ENCODE assay signal across 28 cellular contexts in the genomic region with DNA sequence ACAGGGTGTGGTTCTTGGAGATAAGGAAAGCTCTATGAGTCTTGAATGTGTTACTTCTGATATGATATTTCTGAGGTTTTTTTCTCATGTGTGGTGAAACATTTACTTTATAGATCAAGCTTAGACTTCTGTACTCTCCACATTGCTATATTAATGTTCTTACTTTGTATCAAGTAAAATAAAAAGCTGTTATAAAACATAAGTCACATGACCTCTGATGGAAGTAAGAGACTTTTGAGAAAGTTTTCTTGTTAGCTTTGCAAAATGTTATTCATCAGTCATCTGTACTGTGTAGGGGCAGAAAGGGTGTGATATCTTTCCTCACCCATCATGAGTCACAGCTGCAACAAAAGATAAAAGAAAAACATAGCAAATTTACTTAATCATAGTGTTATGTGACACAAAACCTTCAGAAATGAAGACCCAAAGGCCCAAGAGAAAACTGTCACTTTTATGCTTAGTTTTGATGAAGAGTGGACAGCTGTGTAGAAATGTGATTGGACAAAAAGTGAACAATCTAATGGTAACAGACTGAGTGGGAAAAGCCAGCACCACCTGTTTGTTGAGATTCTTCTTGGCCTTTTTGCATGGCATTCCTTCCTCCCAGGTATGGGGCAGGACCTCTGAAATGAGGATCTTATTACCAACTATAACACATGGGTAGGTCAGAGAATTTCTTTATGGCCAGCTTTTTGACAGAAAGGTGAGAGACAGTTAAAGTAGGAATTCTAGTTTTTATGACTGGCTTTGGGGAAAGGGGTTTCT.
DNase-seq lines count a peak whose midpoint lies in the region; ATAC-seq, FAIRE-seq and TF ChIP-seq lines count a peak whose summit lies in the region.
"Had no signal": no experiment of that assay in that cellular context is flagged by ENCODE, and none has a peak within 500 bp of the region (broad histone marks: within the 10 kb centered on the region; RNA-seq: fewer than 3 reads in every experiment).

No MANE protein-coding gene starts in this region.

- intact Hi-C loops in K562 (cut with micrococcal nuclease), result no loop called here

- H3K4me2 ChIP-seq in K562 (ENCODE audit: insufficient read depth, low read length), result no peak overlapping the region

- in situ Hi-C loops in K562 (cut with MboI), result no loop called here

- H3K9me1 ChIP-seq in K562 (ENCODE audit: control insufficient read depth, insufficient read depth, low read length), result no peaks in the 10 kb centered on the region

- no peaks in the 10 kb centered on the region for H3K79me2 ChIP-seq in K562 (ENCODE audit: control insufficient read depth, insufficient read depth, low read length)
- H3K79me2 ChIP-seq: parathyroid adenoma had no signal

- H4K20me1 ChIP-seq in K562 (replicated peaks; ENCODE audit: control insufficient read depth, insufficient read depth, low read length), result no peaks in the 10 kb centered on the region

- H3K9me3 ChIP-seq in K562 (replicated peaks; ENCODE audit: control insufficient read depth, insufficient read depth, low read depth, low read length), result no peaks in the 10 kb centered on the region
- H3K9me3 ChIP-seq: ascending aorta, HAP-1, lower lobe of right lung, SJCRH30, transverse colon had no signal

- H3K27ac ChIP-seq in K562 (ENCODE audit: extremely low read depth, low read depth, low read length), result peak overlapping the region; percentile 36; the same call in 2 of the 3 replicates
- H3K27ac ChIP-seq: ascending aorta, lower lobe of right lung, parathyroid adenoma, SJCRH30, transverse colon had no signal

- TF ChIP-seq RAD21 in K562 (CRISPR knock-in tag; conservative IDR thresholded peaks at IDR 0.05 in 1 of 2, IDR thresholded peaks at IDR 0.05 in 1 of 2), result no peak

- POLR2A ChIA-PET in K562 (lab: Yijun Ruan, JAX), result no interaction called here

- BruUV-seq in K562 (replicated peaks; lab: Mats Ljungman, UMichigan), result no TSS peak

- FAIRE-seq in K562 (lab: Jason Lieb, UNC) (no peak), islet of Langerhans (lab: Jason Lieb, UNC) (peak; percentile 13)
- FAIRE-seq: RCC 7860 had no signal

- H2AFZ ChIP-seq in K562 (ENCODE audit: low read depth, low read length), result no peak overlapping the region
- H2AFZ ChIP-seq: parathyroid adenoma had no signal

- TF ChIP-seq EP300 in K562 (IDR thresholded peaks at IDR 0.05; ENCODE audit: low read length), result no peak

- DNase-seq in CMK (ENCODE audit: low read depth) (peak; percentile 54), M059J (ENCODE audit: low read depth) (peak; percentile 1), K562 (ENCODE audit: extremely low read depth in 1 of 4, low spot score in 3 of 4) (peak; percentile 6 to 28 (median 11)), GM20000 (ENCODE audit: low spot score) (no peak), anterior cingulate cortex (lab: John Stamatoyannopoulos, UW) (no peak)
- DNase-seq in activated T-cell treated with anti-CD3 and anti-CD28 coated beads, Interleukin-2, amount 50 U/mL, for 1 hour, result no peak
- DNase-seq: activated CD4-positive, alpha-beta memory T cell treated with anti-CD3 and anti-CD28 coated beads for 36 hours; activated CD4-positive, CD25-positive, alpha-beta regulatory T cell treated with anti-CD3 and anti-CD28 coated beads, Interleukin-2, amount 50 U/mL, for 72 hours; activated CD8-positive, alpha-beta memory T cell treated with anti-CD3 and anti-CD28 coated beads, Interleukin-2, amount 50 U/mL, for 48 hours; DMS79; glutamatergic neuron; Kasumi-1; kidney; lower lobe of right lung; NCI-H1092 treated with DMSO at 0.1 percent for 48 hours; NCI-H187 treated with DMSO at 0.1 percent for 48 hours; NCI-H2171 treated with DMSO at 0.1 percent for 48 hours; NCI-H69; nephron progenitor cell; right cardiac atrium; SJCRH30; transverse colon had no signal

- no peaks in the 10 kb centered on the region for H3K36me3 ChIP-seq in K562 (ENCODE audit: control insufficient read depth, insufficient read depth, low read length)
- H3K36me3 ChIP-seq: ascending aorta, HAP-1, lower lobe of right lung, SJCRH30, transverse colon had no signal

- H3K9ac ChIP-seq in K562 (ENCODE audit: insufficient read depth in 1 of 2, low read depth in 2 of 2, low read length in 2 of 2), result no peak overlapping the region
- H3K9ac ChIP-seq: parathyroid adenoma had no signal

- TF ChIP-seq POLR2A in K562 (conservative IDR thresholded peaks at IDR 0.05), result no peak

- CTCF ChIA-PET in K562 (lab: Yijun Ruan, JAX; ENCODE audit: low intra/inter-chr PET ratio), result no interaction called here

- H3K4me3 ChIP-seq in K562, result no peak overlapping the region
- H3K4me3 ChIP-seq: ascending aorta, HAP-1, lower lobe of right lung, SJCRH30, transverse colon had no signal

- no peaks in the 10 kb centered on the region; a peak in 1 of 5 replicates for H3K4me1 ChIP-seq in K562 (replicated peaks in 1 of 2; ENCODE audit: control insufficient read depth in 2 of 2, insufficient read depth in 2 of 2, low read length in 2 of 2)
- H3K4me1 ChIP-seq: ascending aorta, lower lobe of right lung, parathyroid adenoma, SJCRH30, transverse colon had no signal

- TF ChIP-seq CTCF in K562 (IDR thresholded peaks at IDR 0.05 in 2 of 3, conservative IDR thresholded peaks at IDR 0.05 in 1 of 3; ENCODE audit: insufficient read depth in 2 of 3, low read depth in 1 of 3, low read length in 3 of 3) (no peak), GM20000 (IDR thresholded peaks at IDR 0.05; ENCODE audit: extremely low read depth, missing control alignments) (no peak)

- peak; percentile 59 for ATAC-seq in K562
- ATAC-seq in activated CD4-positive, CD25-positive, alpha-beta regulatory T cell treated with anti-CD3 and anti-CD28 coated beads, Interleukin-2, amount 50 U/mL, for 24 hours, result no peak
- ATAC-seq: lower lobe of right lung, right cardiac atrium had no signal

- no peaks in the 10 kb centered on the region for H3K27me3 ChIP-seq in K562 (ENCODE audit: control insufficient read depth in 2 of 2, insufficient read depth in 2 of 2, low read length in 2 of 2)
- H3K27me3 ChIP-seq: ascending aorta, SJCRH30, transverse colon had no signal

TF ChIP-seq in K562, 482 proteins besides CTCF, POLR2A, EP300 and RAD21 (continues in another document):
- TF ChIP-seq HNRNPLL (IDR thresholded peaks at IDR 0.05; ENCODE audit: low read depth, low read length, poor library complexity, severe bottlenecking) (no peak), GABPB1 (CRISPR knock-in tag; IDR thresholded peaks at IDR 0.05) (no peak), E2F1 (CRISPR knock-in tag; IDR thresholded peaks at IDR 0.05) (no peak), ZNF77 (CRISPR knock-in tag; IDR thresholded peaks at IDR 0.05) (no peak), TFAM (CRISPR knock-in tag; conservative IDR thresholded peaks at IDR 0.05) (no peak), TFAP4 (CRISPR knock-in tag; IDR thresholded peaks at IDR 0.05; ENCODE audit: borderline replicate concordance) (no peak), TAL1 (IDR thresholded peaks at IDR 0.05) (peak; percentile 69), DPF2 (IDR thresholded peaks at IDR 0.05) (0 out of 2 replicates have a peak, but pooled peaks have one; percentile 44), FOXK2 (conservative IDR thresholded peaks at IDR 0.05 in 1 of 2, IDR thresholded peaks at IDR 0.05 in 1 of 2; ENCODE audit: low read depth in 2 of 2) (no peak), NONO (IDR thresholded peaks at IDR 0.05; ENCODE audit: low read depth in 2 of 2, low read length in 1 of 2) (no peak), SMARCA4 (IDR thresholded peaks at IDR 0.05) (peak; percentile 43; the same call in 1 of the 2 replicates)
- TF ChIP-seq, protein P1, sequence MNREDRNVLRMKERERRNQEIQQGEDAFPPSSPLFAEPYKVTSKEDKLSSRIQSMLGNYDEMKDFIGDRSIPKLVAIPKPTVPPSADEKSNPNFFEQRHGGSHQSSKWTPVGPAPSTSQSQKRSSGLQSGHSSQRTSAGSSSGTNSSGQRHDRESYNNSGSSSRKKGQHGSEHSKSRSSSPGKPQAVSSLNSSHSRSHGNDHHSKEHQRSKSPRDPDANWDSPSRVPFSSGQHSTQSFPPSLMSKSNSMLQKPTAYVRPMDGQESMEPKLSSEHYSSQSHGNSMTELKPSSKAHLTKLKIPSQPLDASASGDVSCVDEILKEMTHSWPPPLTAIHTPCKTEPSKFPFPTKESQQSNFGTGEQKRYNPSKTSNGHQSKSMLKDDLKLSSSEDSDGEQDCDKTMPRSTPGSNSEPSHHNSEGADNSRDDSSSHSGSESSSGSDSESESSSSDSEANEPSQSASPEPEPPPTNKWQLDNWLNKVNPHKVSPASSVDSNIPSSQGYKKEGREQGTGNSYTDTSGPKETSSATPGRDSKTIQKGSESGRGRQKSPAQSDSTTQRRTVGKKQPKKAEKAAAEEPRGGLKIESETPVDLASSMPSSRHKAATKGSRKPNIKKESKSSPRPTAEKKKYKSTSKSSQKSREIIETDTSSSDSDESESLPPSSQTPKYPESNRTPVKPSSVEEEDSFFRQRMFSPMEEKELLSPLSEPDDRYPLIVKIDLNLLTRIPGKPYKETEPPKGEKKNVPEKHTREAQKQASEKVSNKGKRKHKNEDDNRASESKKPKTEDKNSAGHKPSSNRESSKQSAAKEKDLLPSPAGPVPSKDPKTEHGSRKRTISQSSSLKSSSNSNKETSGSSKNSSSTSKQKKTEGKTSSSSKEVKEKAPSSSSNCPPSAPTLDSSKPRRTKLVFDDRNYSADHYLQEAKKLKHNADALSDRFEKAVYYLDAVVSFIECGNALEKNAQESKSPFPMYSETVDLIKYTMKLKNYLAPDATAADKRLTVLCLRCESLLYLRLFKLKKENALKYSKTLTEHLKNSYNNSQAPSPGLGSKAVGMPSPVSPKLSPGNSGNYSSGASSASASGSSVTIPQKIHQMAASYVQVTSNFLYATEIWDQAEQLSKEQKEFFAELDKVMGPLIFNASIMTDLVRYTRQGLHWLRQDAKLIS (CRISPR knock-in tag; IDR thresholded peaks at IDR 0.05), result no peak

Comparison
In these comparisons a context has a peak if more than half of its experiments do, and no peak if none do; other contexts are left out.
1. DNase-seq: peak in CMK (single experiment), M059J (single experiment) and K562 (4 of 4); none in activated T-cell treated with anti-CD3 and anti-CD28 coated beads, Interleukin-2, amount 50 U/mL, for 1 hour (single experiment), GM20000 (single experiment) and anterior cingulate cortex (0 of 58).